Comparison of ENCODE assay signal across 21 cellular contexts in the genomic region with DNA sequence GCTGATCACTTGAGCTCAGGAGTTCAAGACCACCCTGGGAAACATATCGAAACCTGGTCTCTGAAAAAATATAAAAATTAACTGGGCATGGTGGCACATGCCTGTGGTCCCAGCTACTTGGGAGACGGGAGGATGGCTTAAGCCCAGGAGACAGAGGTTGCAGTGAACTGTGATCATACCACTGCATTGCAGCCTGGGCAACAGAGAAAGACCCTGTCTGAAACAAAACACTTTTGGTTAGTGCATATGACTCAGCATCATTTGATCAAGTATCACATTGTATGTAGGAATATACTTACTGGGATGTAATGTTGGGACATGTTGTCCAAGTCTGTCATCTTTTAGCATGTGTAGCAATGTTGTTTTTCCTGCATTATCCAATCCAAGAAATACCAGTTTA. TPM values are rescaled to one million over a fixed set of nuclear protein-coding genes. Genes with fewer than 3 reads are reported as not detected.
DNase-seq lines count a peak whose midpoint lies in the region; ATAC-seq, FAIRE-seq and TF ChIP-seq lines count a peak whose summit lies in the region.
"Had no signal": no experiment of that assay in that cellular context is flagged by ENCODE, and none has a peak within 500 bp of the region (broad histone marks: within the 10 kb centered on the region; RNA-seq: fewer than 3 reads in every experiment).

No MANE protein-coding gene starts in this region.

- no peaks in the 10 kb centered on the region for H3K4me1 Mint-ChIP-seq in type B pancreatic cell (ENCODE audit: unreplicated experiment)
- H3K4me1 Mint-ChIP-seq: H9 had no signal

- no peak overlapping the region for H3K9ac ChIP-seq in liver (ENCODE audit: low read depth in 1 of 2, low read length in 2 of 2)

- H3K9me3 Mint-ChIP-seq in type B pancreatic cell, result no peaks in the 10 kb centered on the region
- H3K9me3 Mint-ChIP-seq: CD4-positive, alpha-beta T cell; H9 had no signal

- H3K27ac Mint-ChIP-seq in type B pancreatic cell, result no peak overlapping the region
- H3K27ac Mint-ChIP-seq: B cell; CD4-positive, alpha-beta T cell; H9 had no signal

- no peak overlapping the region for H3K4me3 Mint-ChIP-seq in type B pancreatic cell
- H3K4me3 Mint-ChIP-seq: B cell; CD4-positive, alpha-beta T cell; H9 had no signal

- peak; percentile 12 for DNase-seq in COLO829 (ENCODE audit: low spot score)
- peak; percentile 8 for DNase-seq in bronchial epithelial cell (ENCODE audit: low read depth)
- peak; percentile 7 for DNase-seq in type B pancreatic cell (ENCODE audit: extremely low spot score, unreplicated experiment)
- DNase-seq in urothelium cell line (ENCODE audit: low spot score), result no peak
- DNase-seq: C1 segment of cervical spinal cord; CD4-positive, alpha-beta T cell; COR-L47; DMS153; DMS79 treated with DMSO at 0.1 percent for 48 hours; EL; GOT3; H9; KBM-7 had no signal

- no peak for FAIRE-seq in bronchial epithelial cell (lab: Jason Lieb, UNC)
- FAIRE-seq in urothelium cell line (lab: Jason Lieb, UNC), result no peak
- FAIRE-seq: D721Med, G401.6, GM12891 had no signal

- no peaks in the 10 kb centered on the region for H3K27me3 Mint-ChIP-seq in type B pancreatic cell
- H3K27me3 Mint-ChIP-seq: B cell; CD4-positive, alpha-beta T cell had no signal

- H3K27me3 ChIP-seq in bronchial epithelial cell (ENCODE audit: control insufficient read depth, insufficient read depth, low read length), result no peaks in the 10 kb centered on the region
- no peaks in the 10 kb centered on the region for H3K27me3 ChIP-seq in liver (ENCODE audit: control insufficient read depth in 4 of 4, insufficient read depth in 4 of 4, low read length in 3 of 4)

- peak overlapping the region; percentile 5 to 44 for H3K27ac ChIP-seq in liver (ENCODE audit: low read depth in 1 of 2, low read length in 2 of 2)
- H3K27ac ChIP-seq: HL-60 had no signal

- TF ChIP-seq CTCF in bronchial epithelial cell (IDR thresholded peaks at IDR 0.05; ENCODE audit: insufficient read depth, low read length, severe bottlenecking), result no peak
- TF ChIP-seq CTCF in liver (IDR thresholded peaks at IDR 0.05; ENCODE audit: low read depth, low read length, missing input control), result no peak
- no peak for TF ChIP-seq CTCF in type B pancreatic cell (conservative IDR thresholded peaks at IDR 0.05)

- 81% methylated on average over 2 of the region's 2 CpGs for WGBS in liver

- H3K4me3 ChIP-seq in bronchial epithelial cell (ENCODE audit: low read depth, low read length), result no peak overlapping the region
- H3K4me3 ChIP-seq in liver (ENCODE audit: low read depth in 1 of 3, low read length in 3 of 3), result no peak overlapping the region

- H3K36me3 Mint-ChIP-seq in type B pancreatic cell, result peaks cover 15% of the 10 kb centered on the region

- H3K36me3 ChIP-seq in bronchial epithelial cell (ENCODE audit: control insufficient read depth, insufficient read depth, low read length) (peaks cover 5% of the 10 kb centered on the region), liver (ENCODE audit: control insufficient read depth in 4 of 4, insufficient read depth in 3 of 4, low read depth in 1 of 4, low read length in 3 of 4) (peaks cover 16 to 28% (median 27%) of the 10 kb centered on the region in 4 donors)

- TF ChIP-seq RAD21 in liver (IDR thresholded peaks at IDR 0.05), result no peak

- no peak for ATAC-seq in GM21737 (IDR thresholded peaks at IDR 0.05; ENCODE audit: unreplicated experiment)
- no peak for ATAC-seq in HG03521 (IDR thresholded peaks at IDR 0.05; ENCODE audit: unreplicated experiment)

- no peaks in the 10 kb centered on the region for H3K9me3 ChIP-seq in liver (ENCODE audit: control insufficient read depth in 4 of 4, low read length in 3 of 4)

- H3K4me1 ChIP-seq in liver (ENCODE audit: control insufficient read depth in 4 of 4, insufficient read depth in 4 of 4, low read length in 3 of 4), result peaks cover 8 to 37% (median 14%) of the 10 kb centered on the region in 4 donors

TF ChIP-seq in liver, 16 proteins besides CTCF, POLR2A, EP300 and RAD21:
- TF ChIP-seq MAX (IDR thresholded peaks at IDR 0.05) (no peak), HNF4A (conservative IDR thresholded peaks at IDR 0.05) (no peak), ZBTB33 (IDR thresholded peaks at IDR 0.05) (no peak), JUND (IDR thresholded peaks at IDR 0.05) (no peak), EGR1 (IDR thresholded peaks at IDR 0.05; ENCODE audit: low read depth in 2 of 2) (no peak)
- TF ChIP-seq, protein P1, sequence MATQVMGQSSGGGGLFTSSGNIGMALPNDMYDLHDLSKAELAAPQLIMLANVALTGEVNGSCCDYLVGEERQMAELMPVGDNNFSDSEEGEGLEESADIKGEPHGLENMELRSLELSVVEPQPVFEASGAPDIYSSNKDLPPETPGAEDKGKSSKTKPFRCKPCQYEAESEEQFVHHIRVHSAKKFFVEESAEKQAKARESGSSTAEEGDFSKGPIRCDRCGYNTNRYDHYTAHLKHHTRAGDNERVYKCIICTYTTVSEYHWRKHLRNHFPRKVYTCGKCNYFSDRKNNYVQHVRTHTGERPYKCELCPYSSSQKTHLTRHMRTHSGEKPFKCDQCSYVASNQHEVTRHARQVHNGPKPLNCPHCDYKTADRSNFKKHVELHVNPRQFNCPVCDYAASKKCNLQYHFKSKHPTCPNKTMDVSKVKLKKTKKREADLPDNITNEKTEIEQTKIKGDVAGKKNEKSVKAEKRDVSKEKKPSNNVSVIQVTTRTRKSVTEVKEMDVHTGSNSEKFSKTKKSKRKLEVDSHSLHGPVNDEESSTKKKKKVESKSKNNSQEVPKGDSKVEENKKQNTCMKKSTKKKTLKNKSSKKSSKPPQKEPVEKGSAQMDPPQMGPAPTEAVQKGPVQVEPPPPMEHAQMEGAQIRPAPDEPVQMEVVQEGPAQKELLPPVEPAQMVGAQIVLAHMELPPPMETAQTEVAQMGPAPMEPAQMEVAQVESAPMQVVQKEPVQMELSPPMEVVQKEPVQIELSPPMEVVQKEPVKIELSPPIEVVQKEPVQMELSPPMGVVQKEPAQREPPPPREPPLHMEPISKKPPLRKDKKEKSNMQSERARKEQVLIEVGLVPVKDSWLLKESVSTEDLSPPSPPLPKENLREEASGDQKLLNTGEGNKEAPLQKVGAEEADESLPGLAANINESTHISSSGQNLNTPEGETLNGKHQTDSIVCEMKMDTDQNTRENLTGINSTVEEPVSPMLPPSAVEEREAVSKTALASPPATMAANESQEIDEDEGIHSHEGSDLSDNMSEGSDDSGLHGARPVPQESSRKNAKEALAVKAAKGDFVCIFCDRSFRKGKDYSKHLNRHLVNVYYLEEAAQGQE (IDR thresholded peaks at IDR 0.05), result no peak
- TF ChIP-seq, protein P2, sequence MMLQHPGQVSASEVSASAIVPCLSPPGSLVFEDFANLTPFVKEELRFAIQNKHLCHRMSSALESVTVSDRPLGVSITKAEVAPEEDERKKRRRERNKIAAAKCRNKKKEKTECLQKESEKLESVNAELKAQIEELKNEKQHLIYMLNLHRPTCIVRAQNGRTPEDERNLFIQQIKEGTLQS (IDR thresholded peaks at IDR 0.05), result no peak

RNA-seq across cellular contexts. Expression of gene SAR1B, which starts 12.0 kb away (rescaled TPM):
- 55.5 and 121 TPM in 2 replicates for total RNA-seq in bronchial epithelial cell
- 100 to 1,000 TPM in 1 of 2 donors, 10 to 100 TPM in 1; 36.6 to 212 TPM for total RNA-seq in liver
- 100 to 1,000 TPM in 1 of 2 donors, 10 to 100 TPM in 1; 75.5 to 116 TPM for polyA plus RNA-seq in liver
- total RNA-seq in type B pancreatic cell (ENCODE audit: low replicate concordance), result 56.9 and 67.5 TPM in 2 replicates

RNA-seq across cellular contexts. Expression of gene SEC24A, which starts 28.0 kb away (rescaled TPM):
- 9.9 and 10.8 TPM in 2 replicates for total RNA-seq in bronchial epithelial cell
- 10 to 100 TPM; 21.0 to 46.6 TPM for total RNA-seq in liver
- polyA plus RNA-seq in liver, result 10 to 100 TPM; 10.1 to 16.7 TPM
- total RNA-seq in type B pancreatic cell (ENCODE audit: low replicate concordance), result 27.5 and 37.2 TPM in 2 replicates
